1 cellular context compared by ENCODE assay signal in the genomic region with DNA sequence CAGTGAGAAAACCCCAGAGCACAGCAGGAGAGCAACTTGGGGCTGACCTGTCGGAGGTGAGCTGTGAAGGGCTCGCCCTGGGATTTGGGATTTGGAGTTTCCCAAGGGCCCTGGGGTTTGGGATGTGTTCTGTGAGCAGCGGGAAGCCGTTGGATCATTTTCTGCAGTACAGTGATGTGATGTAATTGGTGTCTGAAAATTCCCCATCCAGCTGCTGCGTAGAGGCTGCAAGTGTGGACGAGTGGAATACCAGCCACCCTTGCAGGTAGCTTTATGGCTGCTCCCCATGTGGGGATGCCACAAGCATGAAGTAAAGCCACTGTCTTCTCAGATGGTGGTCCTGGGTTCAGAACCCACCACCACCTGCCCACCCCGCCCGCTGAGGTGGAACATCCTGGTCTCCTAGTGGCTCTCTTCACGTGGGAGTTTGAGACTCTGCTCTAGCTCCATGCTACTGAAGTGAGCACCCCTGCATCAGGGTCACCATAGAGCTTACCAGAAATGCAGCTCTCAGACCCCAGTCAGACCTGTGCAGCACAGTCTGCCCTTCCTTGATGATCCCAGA.
TF ChIP-seq lines count a peak whose summit lies in the region.

No MANE protein-coding gene starts in this region.

TF ChIP-seq in HepG2, 621 proteins besides CTCF, POLR2A, EP300 and RAD21:
- TF ChIP-seq CHD4 (IDR thresholded peaks at IDR 0.05; ENCODE audit: borderline replicate concordance, low read length) (no peak), CREB1 (IDR thresholded peaks at IDR 0.05) (no peak), CREB1 (CRISPR knock-in tag; IDR thresholded peaks at IDR 0.05) (no peak), ZNF382 (CRISPR knock-in tag; IDR thresholded peaks at IDR 0.05; ENCODE audit: borderline replicate concordance) (no peak), PHB2 (IDR thresholded peaks at IDR 0.05; ENCODE audit: partially characterized antibody) (no peak), ZNF383 (CRISPR knock-in tag; IDR thresholded peaks at IDR 0.05; ENCODE audit: borderline replicate concordance) (no peak), ZSCAN20 (CRISPR knock-in tag; IDR thresholded peaks at IDR 0.05; ENCODE audit: borderline replicate concordance) (no peak), MATR3 (CRISPR knock-in tag; IDR thresholded peaks at IDR 0.05) (no peak), STAT5B (CRISPR knock-in tag; IDR thresholded peaks at IDR 0.05) (no peak), CREM (IDR thresholded peaks at IDR 0.05) (no peak), CREM (CRISPR knock-in tag; IDR thresholded peaks at IDR 0.05) (no peak), ZNF543 (CRISPR knock-in tag; IDR thresholded peaks at IDR 0.05) (no peak), SALL2 (CRISPR knock-in tag; IDR thresholded peaks at IDR 0.05) (no peak), FOSL2 (CRISPR knock-in tag; IDR thresholded peaks at IDR 0.05) (no peak), CCAR2 (optimal IDR thresholded peaks at IDR 0.05; ENCODE audit: low read depth, low read length) (no peak), ZNF230 (CRISPR knock-in tag; IDR thresholded peaks at IDR 0.05) (no peak), ZSCAN5A (CRISPR knock-in tag; IDR thresholded peaks at IDR 0.05; ENCODE audit: borderline replicate concordance) (no peak), ZHX1 (CRISPR knock-in tag; IDR thresholded peaks at IDR 0.05; ENCODE audit: low read depth) (no peak)
